In the genomic region with DNA sequence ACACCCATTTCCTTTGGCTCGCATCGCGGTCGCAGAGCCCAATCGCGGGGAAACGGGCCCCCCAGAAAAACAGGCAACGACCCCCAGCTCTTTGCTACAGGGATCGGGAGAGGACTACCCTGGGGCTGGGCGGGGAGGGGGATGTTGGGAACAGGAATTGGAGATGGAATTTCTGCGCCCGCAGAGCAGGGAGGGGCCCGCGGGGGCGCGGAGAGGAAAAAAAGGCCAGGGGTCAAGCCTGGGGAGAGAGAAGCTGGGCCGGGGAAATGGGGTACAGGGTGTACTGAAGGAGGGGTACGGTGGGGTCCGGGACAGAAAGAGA, we compare ENCODE assay signal across 8 cellular contexts. TPM values are rescaled to one million over a fixed set of nuclear protein-coding genes. Genes with fewer than 3 reads are reported as not detected.
DNase-seq lines count a peak whose midpoint lies in the region; ATAC-seq, FAIRE-seq and TF ChIP-seq lines count a peak whose summit lies in the region.

No MANE protein-coding gene starts in this region.

- ATAC-seq in A549 (peak in 1 of 2 experiments; percentile 9; a peak in 4 of 6 replicates), GM18498 (IDR thresholded peaks at IDR 0.05; ENCODE audit: unreplicated experiment) (no peak), GM19463 (IDR thresholded peaks at IDR 0.05; ENCODE audit: unreplicated experiment) (no peak), GM18520 (IDR thresholded peaks at IDR 0.05; ENCODE audit: unreplicated experiment) (no peak)

- H3K27me3 Mint-ChIP-seq in HFFc6 (ENCODE audit: insufficient read depth): peaks cover 5% of the 10 kb centered on the region; the same call in 1 of the 2 replicates
- no peaks in the 10 kb centered on the region for H3K27me3 Mint-ChIP-seq in chondrocyte (ENCODE audit: low read depth)

- H3K9me3 Mint-ChIP-seq in HFFc6 (no peaks in the 10 kb centered on the region; the same call in 1 of the 2 replicates), chondrocyte (ENCODE audit: low read depth) (no peaks in the 10 kb centered on the region)

- TF ChIP-seq CTCF in A549 (IDR thresholded peaks at IDR 0.05) (no peak), HFFc6 (IDR thresholded peaks at IDR 0.05) (no peak), chondrocyte (IDR thresholded peaks at IDR 0.05) (no peak)

- H3K36me3 Mint-ChIP-seq in HFFc6 (ENCODE audit: low read depth) (no peaks in the 10 kb centered on the region), chondrocyte (ENCODE audit: low read depth) (no peaks in the 10 kb centered on the region)

- POLR2A ChIA-PET in A549 (lab: Yijun Ruan, JAX): interaction anchor here (0.8 to 2.2 kb wide), 5 partner anchors 35 to 821 kb away, joined by 3 to 7 read pairs (median 5); no protein-coding TSS in a partner anchor

- CTCF ChIA-PET in A549 (lab: Yijun Ruan, JAX): interaction anchor here (0.6 to 3.1 kb wide), 19 partner anchors 8 to 823 kb away, joined by 3 to 18 read pairs (median 3); no protein-coding TSS in a partner anchor

- TF ChIP-seq POLR2A in A549 (IDR thresholded peaks at IDR 0.05; ENCODE audit: low read length): no peak

- H3K4me1 ChIP-seq in A549 (peaks cover 33% of the 10 kb centered on the region), mononuclear cell (ENCODE audit: insufficient read depth, low read length) (peaks cover 26% of the 10 kb centered on the region)

- H3K4me2 ChIP-seq in A549: peak overlapping the region; percentile 76

- 2% methylated on average over 18 of the region's 19 CpGs for WGBS in A549 (ENCODE audit: missing lambda C conversion rate)

- TF ChIP-seq EP300 in A549 (IDR thresholded peaks at IDR 0.05): no peak

- H3K9me3 ChIP-seq in A549: no peaks in the 10 kb centered on the region
- H3K9me3 ChIP-seq in mononuclear cell (ENCODE audit: low read depth, low read length): no peaks in the 10 kb centered on the region

- no peak for FAIRE-seq in A549 (lab: Jason Lieb, UNC)

- TF ChIP-seq RAD21 in A549 (conservative IDR thresholded peaks at IDR 0.05 in 1 of 2, IDR thresholded peaks at IDR 0.05 in 1 of 2): no peak

- peak overlapping the region; percentile 64 for H3K4me3 ChIP-seq in A549
- H3K4me3 ChIP-seq in mononuclear cell (ENCODE audit: low read length): peak overlapping the region; percentile 25

- DNase-seq in A549 (ENCODE audit: low read depth in 1 of 2, low spot score in 1 of 2) (no peak), HFFc6 (no peak), chondrocyte (ENCODE audit: low spot score) (no peak), NCI-H2171 (lab: John Stamatoyannopoulos, UW) (no peak)

- H3K27me3 ChIP-seq in mononuclear cell (ENCODE audit: insufficient read depth, low read length): peaks cover 59% of the 10 kb centered on the region

- H3K4me1 Mint-ChIP-seq in HFFc6 (ENCODE audit: low read depth) (peaks cover 8% of the 10 kb centered on the region; the same call in 1 of the 2 replicates), chondrocyte (ENCODE audit: low read depth) (peaks cover 23% of the 10 kb centered on the region)

- H3K27ac ChIP-seq in A549: peak overlapping the region; percentile 95 to 96

- H3K4me3 Mint-ChIP-seq in HFFc6: peak overlapping the region; percentile 97
- H3K4me3 Mint-ChIP-seq in chondrocyte (ENCODE audit: unreplicated experiment): peak overlapping the region; percentile 93

- H3K27ac Mint-ChIP-seq in HFFc6 (peak overlapping the region; percentile 94), chondrocyte (ENCODE audit: unreplicated experiment) (peak overlapping the region; percentile 95)

TF ChIP-seq in A549, 52 proteins besides CTCF, POLR2A, EP300 and RAD21:
- TF ChIP-seq, protein P1, sequence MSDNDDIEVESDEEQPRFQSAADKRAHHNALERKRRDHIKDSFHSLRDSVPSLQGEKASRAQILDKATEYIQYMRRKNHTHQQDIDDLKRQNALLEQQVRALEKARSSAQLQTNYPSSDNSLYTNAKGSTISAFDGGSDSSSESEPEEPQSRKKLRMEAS (IDR thresholded peaks at IDR 0.05): no peak
- TF ChIP-seq PHF8 (IDR thresholded peaks at IDR 0.05; ENCODE audit: borderline replicate concordance, low read depth): no peak
- TF ChIP-seq, protein P2, sequence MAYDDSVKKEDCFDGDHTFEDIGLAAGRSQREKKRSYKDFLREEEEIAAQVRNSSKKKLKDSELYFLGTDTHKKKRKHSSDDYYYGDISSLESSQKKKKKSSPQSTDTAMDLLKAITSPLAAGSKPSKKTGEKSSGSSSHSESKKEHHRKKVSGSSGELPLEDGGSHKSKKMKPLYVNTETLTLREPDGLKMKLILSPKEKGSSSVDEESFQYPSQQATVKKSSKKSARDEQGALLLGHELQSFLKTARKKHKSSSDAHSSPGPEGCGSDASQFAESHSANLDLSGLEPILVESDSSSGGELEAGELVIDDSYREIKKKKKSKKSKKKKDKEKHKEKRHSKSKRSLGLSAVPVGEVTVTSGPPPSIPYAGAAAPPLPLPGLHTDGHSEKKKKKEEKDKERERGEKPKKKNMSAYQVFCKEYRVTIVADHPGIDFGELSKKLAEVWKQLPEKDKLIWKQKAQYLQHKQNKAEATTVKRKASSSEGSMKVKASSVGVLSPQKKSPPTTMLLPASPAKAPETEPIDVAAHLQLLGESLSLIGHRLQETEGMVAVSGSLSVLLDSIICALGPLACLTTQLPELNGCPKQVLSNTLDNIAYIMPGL (CRISPR knock-in tag; IDR thresholded peaks at IDR 0.05; ENCODE audit: borderline replicate concordance): no peak
- no peak for TF ChIP-seq FOSB (CRISPR knock-in tag; IDR thresholded peaks at IDR 0.05)
- TF ChIP-seq ESRRA (IDR thresholded peaks at IDR 0.05; ENCODE audit: borderline replicate concordance, low read length): no peak
TF ChIP-seq in A549: peak in this region for 0.

RNA-seq across cellular contexts. Expression of a gene that starts 0.4 kb away (rescaled TPM):
- 97.2 and 121 TPM in 2 replicates for polyA plus RNA-seq in A549 (2011; rRNA removed)
- 32.3 and 36.8 TPM in 2 replicates for polyA plus RNA-seq in A549 (2012; cell fraction: cytosol; rRNA removed)
- 20.5 and 29.8 TPM in 2 replicates for polyA plus RNA-seq in A549 (2012; cell fraction: nucleus; rRNA removed)
- 59.4 to 61.5 TPM (median 60.1 TPM) in 3 replicates for polyA plus RNA-seq in A549 (2017; fragmentation: RNase III; extraction: RNeasy Plus Mini Kit Qiagen cat#74134 plus additional on column Dnase treatment)
- polyA minus RNA-seq in A549 (2011; rRNA and poly(A)+ RNA removed): 54.0 and 71.5 TPM in 2 replicates
- total RNA-seq in HFFc6 (2021; fragmentation: NEBNext Ultra II Directional; extraction: Animal tissue kit (Norgen Biotek cat#: 25700)): 10 to 100 TPM; 30.2 to 52.7 (median 49.0) TPM
- total RNA-seq in chondrocyte: 61.1 to 76.8 TPM (median 72.3 TPM) in 3 replicates
- 4.6 TPM for total RNA-seq in mononuclear cell
